19 cellular contexts compared by ENCODE assay signal in the genomic region with DNA sequence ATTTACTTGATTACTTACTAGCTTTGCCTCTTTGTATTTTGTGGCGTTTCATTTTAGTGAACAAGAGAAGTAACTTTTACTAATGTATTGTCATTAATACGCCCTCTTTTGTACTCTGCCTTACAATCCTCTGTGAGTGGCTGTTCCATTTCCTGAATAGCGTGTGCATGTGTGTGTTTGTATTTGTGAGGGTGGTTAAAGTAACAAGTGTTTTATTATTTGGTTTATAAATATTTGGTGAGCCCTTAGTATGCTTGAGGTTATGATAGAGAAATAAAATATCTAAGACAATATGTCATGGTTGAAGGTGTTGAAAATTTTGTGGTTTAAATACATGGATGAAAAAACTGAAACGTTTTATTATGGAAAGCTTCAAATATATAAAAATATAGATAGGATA.
DNase-seq lines count a peak whose midpoint lies in the region; ATAC-seq, FAIRE-seq and TF ChIP-seq lines count a peak whose summit lies in the region.
"Had no signal": no experiment of that assay in that cellular context is flagged by ENCODE, and none has a peak within 500 bp of the region (broad histone marks: within the 10 kb centered on the region; RNA-seq: fewer than 3 reads in every experiment).

No MANE protein-coding gene starts in this region.

- no peak for DNase-seq in HCT116 (ENCODE audit: low read depth, low spot score)
- no peak for DNase-seq in brain microvascular endothelial cell
- no peak for DNase-seq in NCI-H510A (lab: John Stamatoyannopoulos, UW)
- DNase-seq in NOMO-1 treated with DMSO at 0.1 percent for 48 hours (lab: John Stamatoyannopoulos, UW; ENCODE audit: unreplicated experiment) = no peak
- DNase-seq in ACHN = no peak
- DNase-seq: CD4-positive, CD25-positive, alpha-beta regulatory T cell; Kasumi-1; NCI-H187; NCI-H2171 treated with DMSO at 0.1 percent for 48 hours; NCI-H774; PC-9; SJCRH30 had no signal

- no peaks in the 10 kb centered on the region for H3K9me3 Mint-ChIP-seq in nephron
- H3K9me3 Mint-ChIP-seq: IgD-negative memory B cell had no signal

- no peaks in the 10 kb centered on the region for H3K9me3 ChIP-seq in HCT116 (ENCODE audit: control insufficient read depth in 1 of 2, insufficient read depth in 1 of 2, low read depth in 1 of 2, low read length in 2 of 2)
- H3K9me3 ChIP-seq: SJCRH30 had no signal

- no peak overlapping the region; the same call in 1 of the 2 replicates for H3K4me2 ChIP-seq in HCT116 (ENCODE audit: low read length)
- H3K4me2 ChIP-seq: PC-9 had no signal

- H3K36me3 ChIP-seq in HCT116 (ENCODE audit: control insufficient read depth in 1 of 2, insufficient read depth in 2 of 2, low read length in 2 of 2) = no peaks in the 10 kb centered on the region
- H3K36me3 ChIP-seq in brain microvascular endothelial cell (replicated peaks) = no peaks in the 10 kb centered on the region
- H3K36me3 ChIP-seq: SJCRH30 had no signal

- H3K79me2 ChIP-seq in HCT116 (ENCODE audit: insufficient read depth, low read length) = peaks cover 43% of the 10 kb centered on the region

- in situ Hi-C loops in brain microvascular endothelial cell (cut with HindIII; ENCODE audit: low pct_ligation_motif_present, low sequenced_read_pairs) = no loop called here
- in situ Hi-C loops in ACHN (cut with HindIII; ENCODE audit: low pct_ligation_motif_present, low pct_unique_long_range_greater_than_20kb, low sequenced_read_pairs) = no loop called here

- no peaks in the 10 kb centered on the region for H3K36me3 Mint-ChIP-seq in nephron (ENCODE audit: low read depth)
- H3K36me3 Mint-ChIP-seq: CD4-positive, CD25-positive, alpha-beta regulatory T cell; IgD-negative memory B cell had no signal

- H4K20me1 ChIP-seq in HCT116 (ENCODE audit: insufficient read depth) = no peaks in the 10 kb centered on the region

- FAIRE-seq in A204.1 (lab: Jason Lieb, UNC) = peak; percentile 89
- FAIRE-seq: GM19239, H54 had no signal

- peaks cover 82 to 85% of the 10 kb centered on the region in 2 experiments for H3K4me1 ChIP-seq in HCT116 (ENCODE audit: control insufficient read depth in 1 of 2, insufficient read depth in 2 of 2, low read length in 2 of 2)

- peak overlapping the region in 2 of 3 experiments; percentile 4 to 17 for H3K27ac Mint-ChIP-seq in nephron
- H3K27ac Mint-ChIP-seq: B cell; CD4-positive, CD25-positive, alpha-beta regulatory T cell; IgD-negative memory B cell had no signal

- H3K4me3 Mint-ChIP-seq in nephron = no peak overlapping the region
- H3K4me3 Mint-ChIP-seq: B cell; CD4-positive, CD25-positive, alpha-beta regulatory T cell; IgD-negative memory B cell had no signal

- no peak for TF ChIP-seq POLR2A in HCT116 (IDR thresholded peaks at IDR 0.05; ENCODE audit: borderline replicate concordance, extremely low read depth, insufficient read depth, insufficient read length)

- peaks cover 33% of the 10 kb centered on the region for H3K4me1 Mint-ChIP-seq in nephron
- H3K4me1 Mint-ChIP-seq: IgD-negative memory B cell had no signal

- ATAC-seq in HCT116 (no peak), GM21619 (IDR thresholded peaks at IDR 0.05; ENCODE audit: unreplicated experiment) (no peak)

- CTCF ChIA-PET in HCT116 (lab: Charles Lee) = no interaction called here

- H3K27me3 ChIP-seq in HCT116 (ENCODE audit: insufficient read depth, low read length) (no peaks in the 10 kb centered on the region), brain microvascular endothelial cell (replicated peaks) (no peaks in the 10 kb centered on the region)
- H3K27me3 ChIP-seq: SJCRH30 had no signal

- H3K9ac ChIP-seq in HCT116 (ENCODE audit: low read length) = no peak overlapping the region

- RAD21 ChIA-PET in HCT116 (lab: Charles Lee; ENCODE audit: low non-redundant PET in 1 of 2, low total read pairs in 2 of 2, uncharacterized antibody in 2 of 2, unreplicated experiment in 2 of 2) = no interaction called here

- TF ChIP-seq CTCF in HCT116 (IDR thresholded peaks at IDR 0.05 in 2 of 3, conservative IDR thresholded peaks at IDR 0.05 in 1 of 3; ENCODE audit: borderline replicate concordance in 1 of 3, insufficient read depth in 1 of 3, low read depth in 2 of 3, low read length in 2 of 3) = no peak
- TF ChIP-seq CTCF in brain microvascular endothelial cell (IDR thresholded peaks at IDR 0.05; ENCODE audit: low read depth, low read length, missing control alignments) = no peak
- no peak for TF ChIP-seq CTCF in nephron (IDR thresholded peaks at IDR 0.05; ENCODE audit: unreplicated experiment in 3 of 3)

- no TSS peak for BruUV-seq in HCT116 (replicated peaks; lab: Mats Ljungman, UMichigan)

- intact Hi-C loops in HCT116 (cut with micrococcal nuclease) = no loop called here

- no peaks in the 10 kb centered on the region for H3K27me3 Mint-ChIP-seq in nephron (ENCODE audit: low read depth)
- H3K27me3 Mint-ChIP-seq: B cell, IgD-negative memory B cell had no signal

- H3K4me3 ChIP-seq in HCT116 (replicated peaks in 1 of 2; ENCODE audit: low read depth in 1 of 2, low read length in 2 of 2) (no peak overlapping the region), brain microvascular endothelial cell (ENCODE audit: low read depth, low read length) (no peak overlapping the region)
- H3K4me3 ChIP-seq: PC-9, SJCRH30 had no signal

- POLR2A ChIA-PET in HCT116 (lab: Charles Lee) = no interaction called here

- H3K27ac ChIP-seq in HCT116 (ENCODE audit: low read depth, low read length) = peak overlapping the region; percentile 62; the same call in 1 of the 2 replicates
- peak overlapping the region; percentile 71 for H3K27ac ChIP-seq in brain microvascular endothelial cell
- H3K27ac ChIP-seq: PC-9, SJCRH30 had no signal

- no peaks in the 10 kb centered on the region for H3K9me2 ChIP-seq in HCT116 (ENCODE audit: insufficient read depth)

- no peak overlapping the region for H2AFZ ChIP-seq in HCT116 (ENCODE audit: low read depth, low read length, poor library complexity, severe bottlenecking)
- H2AFZ ChIP-seq: PC-9 had no signal

- TF ChIP-seq RAD21 in HCT116 (IDR thresholded peaks at IDR 0.05; ENCODE audit: low read depth) = no peak

TF ChIP-seq in HCT116, 20 proteins besides CTCF, POLR2A, EP300 and RAD21 (continues in another document):
- TF ChIP-seq JUND (IDR thresholded peaks at IDR 0.05) (no peak), POLR2AphosphoS5 (IDR thresholded peaks at IDR 0.05; ENCODE audit: low read depth, low read length) (no peak), ELF1 (IDR thresholded peaks at IDR 0.05; ENCODE audit: borderline replicate concordance, low read depth) (no peak), FOSL1 (IDR thresholded peaks at IDR 0.05; ENCODE audit: low read depth) (no peak), EZH2phosphoT487 (IDR thresholded peaks at IDR 0.05; ENCODE audit: borderline replicate concordance) (no peak), SP1 (IDR thresholded peaks at IDR 0.05; ENCODE audit: low read depth) (no peak), ZFX (IDR thresholded peaks at IDR 0.05) (no peak), ZNF274 (IDR thresholded peaks at IDR 0.05; ENCODE audit: low read depth, low read length) (no peak), CEBPB (IDR thresholded peaks at IDR 0.05; ENCODE audit: low read depth) (no peak), EGR1 (IDR thresholded peaks at IDR 0.05; ENCODE audit: low read depth) (no peak), EZH2 (IDR thresholded peaks at IDR 0.05) (no peak), CBX3 (IDR thresholded peaks at IDR 0.05; ENCODE audit: low read depth) (no peak), SRF (IDR thresholded peaks at IDR 0.05; ENCODE audit: low read depth) (no peak)
- TF ChIP-seq, protein P1, sequence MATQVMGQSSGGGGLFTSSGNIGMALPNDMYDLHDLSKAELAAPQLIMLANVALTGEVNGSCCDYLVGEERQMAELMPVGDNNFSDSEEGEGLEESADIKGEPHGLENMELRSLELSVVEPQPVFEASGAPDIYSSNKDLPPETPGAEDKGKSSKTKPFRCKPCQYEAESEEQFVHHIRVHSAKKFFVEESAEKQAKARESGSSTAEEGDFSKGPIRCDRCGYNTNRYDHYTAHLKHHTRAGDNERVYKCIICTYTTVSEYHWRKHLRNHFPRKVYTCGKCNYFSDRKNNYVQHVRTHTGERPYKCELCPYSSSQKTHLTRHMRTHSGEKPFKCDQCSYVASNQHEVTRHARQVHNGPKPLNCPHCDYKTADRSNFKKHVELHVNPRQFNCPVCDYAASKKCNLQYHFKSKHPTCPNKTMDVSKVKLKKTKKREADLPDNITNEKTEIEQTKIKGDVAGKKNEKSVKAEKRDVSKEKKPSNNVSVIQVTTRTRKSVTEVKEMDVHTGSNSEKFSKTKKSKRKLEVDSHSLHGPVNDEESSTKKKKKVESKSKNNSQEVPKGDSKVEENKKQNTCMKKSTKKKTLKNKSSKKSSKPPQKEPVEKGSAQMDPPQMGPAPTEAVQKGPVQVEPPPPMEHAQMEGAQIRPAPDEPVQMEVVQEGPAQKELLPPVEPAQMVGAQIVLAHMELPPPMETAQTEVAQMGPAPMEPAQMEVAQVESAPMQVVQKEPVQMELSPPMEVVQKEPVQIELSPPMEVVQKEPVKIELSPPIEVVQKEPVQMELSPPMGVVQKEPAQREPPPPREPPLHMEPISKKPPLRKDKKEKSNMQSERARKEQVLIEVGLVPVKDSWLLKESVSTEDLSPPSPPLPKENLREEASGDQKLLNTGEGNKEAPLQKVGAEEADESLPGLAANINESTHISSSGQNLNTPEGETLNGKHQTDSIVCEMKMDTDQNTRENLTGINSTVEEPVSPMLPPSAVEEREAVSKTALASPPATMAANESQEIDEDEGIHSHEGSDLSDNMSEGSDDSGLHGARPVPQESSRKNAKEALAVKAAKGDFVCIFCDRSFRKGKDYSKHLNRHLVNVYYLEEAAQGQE (IDR thresholded peaks at IDR 0.05; ENCODE audit: low read depth) = no peak
- TF ChIP-seq, protein P2, sequence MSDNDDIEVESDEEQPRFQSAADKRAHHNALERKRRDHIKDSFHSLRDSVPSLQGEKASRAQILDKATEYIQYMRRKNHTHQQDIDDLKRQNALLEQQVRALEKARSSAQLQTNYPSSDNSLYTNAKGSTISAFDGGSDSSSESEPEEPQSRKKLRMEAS (IDR thresholded peaks at IDR 0.05) = no peak
- TF ChIP-seq, protein P3, sequence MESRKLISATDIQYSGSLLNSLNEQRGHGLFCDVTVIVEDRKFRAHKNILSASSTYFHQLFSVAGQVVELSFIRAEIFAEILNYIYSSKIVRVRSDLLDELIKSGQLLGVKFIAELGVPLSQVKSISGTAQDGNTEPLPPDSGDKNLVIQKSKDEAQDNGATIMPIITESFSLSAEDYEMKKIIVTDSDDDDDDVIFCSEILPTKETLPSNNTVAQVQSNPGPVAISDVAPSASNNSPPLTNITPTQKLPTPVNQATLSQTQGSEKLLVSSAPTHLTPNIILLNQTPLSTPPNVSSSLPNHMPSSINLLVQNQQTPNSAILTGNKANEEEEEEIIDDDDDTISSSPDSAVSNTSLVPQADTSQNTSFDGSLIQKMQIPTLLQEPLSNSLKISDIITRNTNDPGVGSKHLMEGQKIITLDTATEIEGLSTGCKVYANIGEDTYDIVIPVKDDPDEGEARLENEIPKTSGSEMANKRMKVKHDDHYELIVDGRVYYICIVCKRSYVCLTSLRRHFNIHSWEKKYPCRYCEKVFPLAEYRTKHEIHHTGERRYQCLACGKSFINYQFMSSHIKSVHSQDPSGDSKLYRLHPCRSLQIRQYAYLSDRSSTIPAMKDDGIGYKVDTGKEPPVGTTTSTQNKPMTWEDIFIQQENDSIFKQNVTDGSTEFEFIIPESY (IDR thresholded peaks at IDR 0.05; ENCODE audit: extremely low read depth, insufficient replicate concordance, low read length) = no peak
